In genomic region chr22:26462051-26462450, GRCh38 we compare ENCODE assay signal across 14 cellular contexts. TPM values are rescaled to one million over a fixed set of nuclear protein-coding genes. Genes with fewer than 3 reads are reported as not detected.
DNase-seq lines count a peak whose midpoint lies in the region; ATAC-seq and TF ChIP-seq lines count a peak whose summit lies in the region.
"Had no signal": no experiment of that assay in that cellular context is flagged by ENCODE, and none has a peak within 500 bp of the region (broad histone marks: within the 10 kb centered on the region; RNA-seq: fewer than 3 reads in every experiment).

No MANE protein-coding gene starts in this region.

- no peak for TF ChIP-seq EP300 in neural cell (conservative IDR thresholded peaks at IDR 0.05; ENCODE audit: poor library complexity, severe bottlenecking)

- H3K79me2 ChIP-seq in neural cell (replicated peaks; ENCODE audit: insufficient read depth, low read length), result peaks cover 7% of the 10 kb centered on the region

- peaks cover 44% of the 10 kb centered on the region for H3K4me1 Mint-ChIP-seq in brain
- H3K4me1 Mint-ChIP-seq in activated naive CD8-positive, alpha-beta T cell treated with anti-CD3 and anti-CD28 coated beads for 36 hours, result peaks cover 4% of the 10 kb centered on the region

- H3K4me3 Mint-ChIP-seq in brain, result peak overlapping the region in 2 of 5 experiments; percentile 64 to 66
- no peak overlapping the region for H3K4me3 Mint-ChIP-seq in activated naive CD8-positive, alpha-beta T cell treated with anti-CD3 and anti-CD28 coated beads for 36 hours
- H3K4me3 Mint-ChIP-seq: CD8-positive, alpha-beta memory T cell; H9 had no signal

- no peaks in the 10 kb centered on the region for H3K9me2 ChIP-seq in neural cell (ENCODE audit: insufficient read depth, low read length)

- H3K27me3 ChIP-seq in neural cell (ENCODE audit: insufficient read depth, low read depth, low read length), result no peaks in the 10 kb centered on the region

- H3K27ac ChIP-seq in neural cell (ENCODE audit: low read length), result peak overlapping the region; percentile 79
- H3K27ac ChIP-seq: 22Rv1 had no signal

- peak; percentile 16 for DNase-seq in activated CD4-positive, CD25-positive, alpha-beta regulatory T cell treated with anti-CD3 and anti-CD28 coated beads, Interleukin-2, amount 50 U/mL, for 72 hours
- no peak for DNase-seq in activated naive CD8-positive, alpha-beta T cell treated with anti-CD3 and anti-CD28 coated beads for 36 hours
- DNase-seq in NCI-H1436 (lab: John Stamatoyannopoulos, UW) (no peak), HK-2 (ENCODE audit: unreplicated experiment) (no peak)
- DNase-seq: Caco-2; CD8-positive, alpha-beta memory T cell; DND-41; GDM1; GOT3 had no signal

- no peaks in the 10 kb centered on the region for H3K27me3 Mint-ChIP-seq in brain
- H3K27me3 Mint-ChIP-seq in activated naive CD8-positive, alpha-beta T cell treated with anti-CD3 and anti-CD28 coated beads for 36 hours, result no peaks in the 10 kb centered on the region
- H3K27me3 Mint-ChIP-seq: CD8-positive, alpha-beta memory T cell had no signal

- no peak overlapping the region for H2AFZ ChIP-seq in neural cell (ENCODE audit: low read depth, low read length)

- peak overlapping the region; percentile 55 for H3K9ac ChIP-seq in neural cell (ENCODE audit: low read length)

- H3K4me3 ChIP-seq in neural cell (ENCODE audit: low read length), result peak overlapping the region; percentile 50

- H3K36me3 ChIP-seq in neural cell (ENCODE audit: insufficient read depth, low read length), result peaks cover 10% of the 10 kb centered on the region

- H3K36me3 Mint-ChIP-seq in brain, result peaks cover 35% of the 10 kb centered on the region
- H3K36me3 Mint-ChIP-seq in activated naive CD8-positive, alpha-beta T cell treated with anti-CD3 and anti-CD28 coated beads for 36 hours, result peaks cover 17% of the 10 kb centered on the region

- peak overlapping the region; percentile 38 to 98 (median 85) for H3K27ac Mint-ChIP-seq in brain
- H3K27ac Mint-ChIP-seq in activated naive CD8-positive, alpha-beta T cell treated with anti-CD3 and anti-CD28 coated beads for 36 hours, result no peak overlapping the region

- TF ChIP-seq RAD21 in neural cell (conservative IDR thresholded peaks at IDR 0.05), result no peak

- no peaks in the 10 kb centered on the region for H3K9me3 ChIP-seq in neural cell (ENCODE audit: low read length)
- H3K9me3 ChIP-seq: Caco-2 had no signal

- no peak for ATAC-seq in activated CD4-positive, CD25-positive, alpha-beta regulatory T cell treated with anti-CD3 and anti-CD28 coated beads, Interleukin-2, amount 50 U/mL, for 24 hours

- H3K9me3 Mint-ChIP-seq in brain, result no peaks in the 10 kb centered on the region
- H3K9me3 Mint-ChIP-seq in activated naive CD8-positive, alpha-beta T cell treated with anti-CD3 and anti-CD28 coated beads for 36 hours, result no peaks in the 10 kb centered on the region
- H3K9me3 Mint-ChIP-seq: CD8-positive, alpha-beta memory T cell; H9 had no signal

- TF ChIP-seq CTCF in brain (conservative IDR thresholded peaks at IDR 0.05) (no peak), neural cell (IDR thresholded peaks at IDR 0.05; ENCODE audit: poor library complexity, severe bottlenecking) (no peak)

- no peaks in the 10 kb centered on the region for H4K20me1 ChIP-seq in neural cell (ENCODE audit: insufficient read depth)

- no peaks in the 10 kb centered on the region for H3F3A ChIP-seq in neural cell (ENCODE audit: insufficient read depth, low read length, poor library complexity, severe bottlenecking)

- peak overlapping the region; percentile 79 for H3K4me2 ChIP-seq in neural cell (ENCODE audit: low read length)

TF ChIP-seq in neural cell, 6 proteins besides CTCF, POLR2A, EP300 and RAD21:
- TF ChIP-seq SMC3 (conservative IDR thresholded peaks at IDR 0.05; ENCODE audit: poor library complexity), result no peak
- TF ChIP-seq TAF1 (IDR thresholded peaks at IDR 0.05; ENCODE audit: low read depth), result no peak
- TF ChIP-seq EZH2 (IDR thresholded peaks at IDR 0.05; ENCODE audit: borderline replicate concordance, insufficient read depth, low read length, poor library complexity, severe bottlenecking), result no peak
- TF ChIP-seq POLR2AphosphoS5 (IDR thresholded peaks at IDR 0.05), result no peak
- no peak for TF ChIP-seq REST (IDR thresholded peaks at IDR 0.05; ENCODE audit: borderline replicate concordance)

RNA-seq across cellular contexts. Expression of gene HPS4, which starts 21.5 kb away (rescaled TPM):
- polyA plus RNA-seq in brain (ENCODE audit: insufficient read depth, low read depth, low replicate concordance), result 25.0 TPM
- 51.9 and 54.1 TPM in 2 replicates for polyA plus RNA-seq in neural cell
- polyA minus RNA-seq in neural cell, result 54.5 and 56.6 TPM in 2 replicates
- total RNA-seq in activated naive CD8-positive, alpha-beta T cell treated with anti-CD3 and anti-CD28 coated beads for 36 hours, result 10 to 100 TPM; 46.9 to 51.3 TPM

RNA-seq across cellular contexts. Expression of gene SRRD, which starts 21.6 kb away (rescaled TPM):
- polyA plus RNA-seq in brain (ENCODE audit: insufficient read depth, low read depth, low replicate concordance) (17.2 TPM), neural cell (29.3 and 33.9 TPM in 2 replicates)
- polyA minus RNA-seq in neural cell, result 36.8 and 39.7 TPM in 2 replicates
- 10 to 100 TPM; 34.5 to 36.6 TPM for total RNA-seq in activated naive CD8-positive, alpha-beta T cell treated with anti-CD3 and anti-CD28 coated beads for 36 hours

RNA-seq across cellular contexts. Expression of gene ASPHD2, which starts 33.0 kb away (rescaled TPM):
- polyA plus RNA-seq in brain (ENCODE audit: insufficient read depth, low read depth, low replicate concordance) (8.0 TPM), neural cell (16.7 and 18.7 TPM in 2 replicates)
- 28.1 and 29.0 TPM in 2 replicates for polyA minus RNA-seq in neural cell
- total RNA-seq in activated naive CD8-positive, alpha-beta T cell treated with anti-CD3 and anti-CD28 coated beads for 36 hours, result 10 to 100 TPM; 14.9 to 15.9 TPM
- total RNA-seq: Caco-2 had no signal

RNA-seq across cellular contexts. Expression of gene TFIP11, which starts 50.2 kb away (rescaled TPM):
- polyA plus RNA-seq in brain (ENCODE audit: insufficient read depth, low read depth, low replicate concordance), result 24.2 TPM
- polyA plus RNA-seq in neural cell, result 24.9 and 49.8 TPM in 2 replicates
- 46.5 and 53.3 TPM in 2 replicates for polyA minus RNA-seq in neural cell
- 10 to 100 TPM; 45.9 to 50.1 TPM for total RNA-seq in activated naive CD8-positive, alpha-beta T cell treated with anti-CD3 and anti-CD28 coated beads for 36 hours
